25 cellular contexts compared by ENCODE assay signal in genomic region chr22:34812631-34813030, GRCh38.
DNase-seq lines count a peak whose midpoint lies in the region; TF ChIP-seq lines count a peak whose summit lies in the region.
"Had no signal": no experiment of that assay in that cellular context is flagged by ENCODE, and none has a peak within 500 bp of the region (broad histone marks: within the 10 kb centered on the region; RNA-seq: fewer than 3 reads in every experiment).

No MANE protein-coding gene starts in this region.

- no CpG with 5 or more reads among the region's 1 CpG for WGBS in mammary epithelial cell (ENCODE audit: low coverage, missing lambda C conversion rate)
- WGBS in mesenchymal stem cell = 32% methylated on average over 1 of the region's 1 CpG
- 73 to 81% methylated on average over 1 of the region's 1 CpG for WGBS in tibial nerve, 2 donors

- H2AFZ ChIP-seq in mammary epithelial cell (ENCODE audit: low read depth, low read length) = no peak overlapping the region
- no peak overlapping the region for H2AFZ ChIP-seq in mesenchymal stem cell (ENCODE audit: low read depth, low read length)
- H2AFZ ChIP-seq in osteoblast (ENCODE audit: low read length) = no peak overlapping the region

- H3K9ac ChIP-seq in mammary epithelial cell (ENCODE audit: insufficient read depth, low read length) = no peak overlapping the region
- H3K9ac ChIP-seq in mesenchymal stem cell (ENCODE audit: low read length) = no peak overlapping the region

- no peak overlapping the region for H4K8ac ChIP-seq in mesenchymal stem cell (ENCODE audit: low read length)

- H2BK5ac ChIP-seq in mesenchymal stem cell (ENCODE audit: low read depth, low read length, poor library complexity, severe bottlenecking) = no peak overlapping the region

- no peak for TF ChIP-seq EP300 in tibial nerve (IDR thresholded peaks at IDR 0.05)

- no peak overlapping the region for H2BK12ac ChIP-seq in mesenchymal stem cell (ENCODE audit: low read length in 2 of 2)

- H3K4me2 ChIP-seq in mammary epithelial cell (ENCODE audit: insufficient read depth, low read depth, low read length) (no peak overlapping the region), mesenchymal stem cell (ENCODE audit: low read length, poor library complexity, severe bottlenecking) (no peak overlapping the region), osteoblast (ENCODE audit: insufficient read depth, low read length) (no peak overlapping the region)

- CTCF ChIA-PET in mammary epithelial cell (lab: Charles Lee; ENCODE audit: low non-redundant PET) = no interaction called here

- H3K18ac ChIP-seq in mesenchymal stem cell (ENCODE audit: low read depth in 1 of 2, low read length in 2 of 2) = no peak overlapping the region

- BruUV-seq in mammary epithelial cell (replicated peaks; lab: Mats Ljungman, UMichigan) = no TSS peak

- DNase-seq in mammary epithelial cell = peak; percentile 70
- no peak for DNase-seq in breast epithelium (ENCODE audit: low spot score in 2 of 2)
- DNase-seq in astrocyte of the spinal cord (ENCODE audit: low read depth, low spot score) = peak; percentile 23
- peak; percentile 10 for DNase-seq in mesenchymal stem cell
- DNase-seq in GM13976 (ENCODE audit: low spot score) = no peak
- no peak for DNase-seq in tibial nerve (ENCODE audit: low spot score in 2 of 2)
- DNase-seq in activated CD4-positive, alpha-beta T cell treated with anti-CD3 and anti-CD28 coated beads, Interleukin-2, amount 50 U/mL, for 4 hours = no peak
- no peak for DNase-seq in osteoblast (ENCODE audit: insufficient read length, low spot score, missing footprints)
- DNase-seq: 8988T; activated CD4-positive, CD25-positive, alpha-beta regulatory T cell treated with anti-CD3 and anti-CD28 coated beads, Interleukin-2, amount 50 U/mL, for 72 hours; activated CD8-positive, alpha-beta T cell treated with anti-CD3 and anti-CD28 coated beads, Interleukin-2, amount 10 ng/mL, durations not matched to agents 7 days and 5 days; activated gamma-delta T cell treated with Interleukin-2 at 50 U/mL for 16 hours; activated T-cell treated with anti-CD3 and anti-CD28 coated beads, Interleukin-2, amount 50 U/mL, for 24 hours; brain microvascular endothelial cell; COR-L47; DND-41; effector memory CD8-positive, alpha-beta T cell; hypothalamus; NCI-H1436; NCI-H2107; NCI-H510A; Peyer's patch; sigmoid colon; tibial artery had no signal

- H3K4me3 ChIP-seq in mammary epithelial cell (replicated peaks in 1 of 3; ENCODE audit: insufficient read depth in 1 of 3, low read depth in 2 of 3, low read length in 3 of 3) (no peak overlapping the region), breast epithelium (no peak overlapping the region), astrocyte of the spinal cord (ENCODE audit: low read depth, low read length) (no peak overlapping the region), mesenchymal stem cell (ENCODE audit: insufficient read depth in 1 of 2, low read depth in 1 of 2, low read length in 2 of 2) (no peak overlapping the region), tibial nerve (no peak overlapping the region), osteoblast (ENCODE audit: insufficient read depth, low read length) (no peak overlapping the region)
- H3K4me3 ChIP-seq: esophagus muscularis mucosa, Peyer's patch, sigmoid colon, tibial artery had no signal

- H2AK5ac ChIP-seq in mesenchymal stem cell (ENCODE audit: low read length, severe bottlenecking) = no peak overlapping the region

- H3K14ac ChIP-seq in mesenchymal stem cell (ENCODE audit: low read length in 2 of 2) = no peak overlapping the region

- in situ Hi-C loops in mammary epithelial cell (cut with MboI; ENCODE audit: low sequenced_read_pairs in 2 of 2) (no loop called here), astrocyte of the spinal cord (cut with HindIII; ENCODE audit: low sequenced_read_pairs) (no loop called here), GM13976 (cut with MboI; ENCODE audit: low sequenced_read_pairs, unreplicated experiment) (no loop called here)

- peaks cover 37% of the 10 kb centered on the region for H3K9me3 ChIP-seq in mammary epithelial cell (replicated peaks; ENCODE audit: insufficient read depth, low read length)
- no peaks in the 10 kb centered on the region for H3K9me3 ChIP-seq in breast epithelium
- peaks cover 4% of the 10 kb centered on the region for H3K9me3 ChIP-seq in mesenchymal stem cell (ENCODE audit: control insufficient read depth, low read length)
- peaks cover 0 to under 1% (median 0%) of the 10 kb centered on the region in 4 donors for H3K9me3 ChIP-seq in tibial nerve
- no peaks in the 10 kb centered on the region for H3K9me3 ChIP-seq in osteoblast (ENCODE audit: low read depth, low read length)
- H3K9me3 ChIP-seq: esophagus muscularis mucosa, Peyer's patch, sigmoid colon, tibial artery had no signal

- no peak overlapping the region for H4K91ac ChIP-seq in mesenchymal stem cell (ENCODE audit: low read length)

- no peak overlapping the region for H2BK15ac ChIP-seq in mesenchymal stem cell (ENCODE audit: low read depth, poor library complexity, severe bottlenecking)

- no peaks in the 10 kb centered on the region for H4K20me1 ChIP-seq in mammary epithelial cell (ENCODE audit: insufficient read depth, low read length)
- no peaks in the 10 kb centered on the region for H4K20me1 ChIP-seq in osteoblast (ENCODE audit: insufficient read depth, low read length)

- H3K27ac ChIP-seq in mammary epithelial cell (ENCODE audit: insufficient read depth, low read depth, low read length) (no peak overlapping the region), breast epithelium (no peak overlapping the region), mesenchymal stem cell (ENCODE audit: low read length, poor library complexity, severe bottlenecking) (peak overlapping the region; percentile 52), tibial nerve (no peak overlapping the region), osteoblast (ENCODE audit: low read depth, low read length) (no peak overlapping the region)
- H3K27ac ChIP-seq: brain microvascular endothelial cell, esophagus muscularis mucosa, Peyer's patch, sigmoid colon, tibial artery had no signal

- no peak overlapping the region for H3K4ac ChIP-seq in mesenchymal stem cell (ENCODE audit: low read depth in 1 of 2, low read length in 2 of 2)

- no peak for TF ChIP-seq CTCF in mammary epithelial cell (conservative IDR thresholded peaks at IDR 0.05 in 1 of 2, IDR thresholded peaks at IDR 0.05 in 1 of 2; ENCODE audit: extremely low read depth in 1 of 2, insufficient read depth in 1 of 2, low read depth in 1 of 2, low read length in 2 of 2)
- TF ChIP-seq CTCF in breast epithelium (IDR thresholded peaks at IDR 0.05) = no peak
- TF ChIP-seq CTCF in astrocyte of the spinal cord (IDR thresholded peaks at IDR 0.05; ENCODE audit: low read depth, low read length) = no peak
- no peak for TF ChIP-seq CTCF in GM13976 (IDR thresholded peaks at IDR 0.05; ENCODE audit: borderline replicate concordance, control extremely low read depth, extremely low read depth, insufficient read depth, missing control alignments)
- no peak for TF ChIP-seq CTCF in tibial nerve (IDR thresholded peaks at IDR 0.05)
- TF ChIP-seq CTCF in osteoblast (IDR thresholded peaks at IDR 0.05; ENCODE audit: extremely low read depth, low read depth, low read length) = no peak

- H3K23ac ChIP-seq in mesenchymal stem cell (ENCODE audit: low read length in 2 of 2) = no peak overlapping the region

- TF ChIP-seq POLR2A in breast epithelium (IDR thresholded peaks at IDR 0.05) = no peak
- TF ChIP-seq POLR2A in tibial nerve (IDR thresholded peaks at IDR 0.05) = no peak

- H3K4me1 ChIP-seq in mammary epithelial cell (ENCODE audit: insufficient read depth, low read length) (no peaks in the 10 kb centered on the region), breast epithelium (no peaks in the 10 kb centered on the region), mesenchymal stem cell (ENCODE audit: control insufficient read depth, insufficient read depth, low read depth, low read length) (no peaks in the 10 kb centered on the region), tibial nerve (no peaks in the 10 kb centered on the region), osteoblast (ENCODE audit: insufficient read depth, low read length) (no peaks in the 10 kb centered on the region)
- H3K4me1 ChIP-seq: esophagus muscularis mucosa, Peyer's patch, sigmoid colon had no signal

- no peaks in the 10 kb centered on the region for H3K36me3 ChIP-seq in mammary epithelial cell (ENCODE audit: insufficient read depth, low read length)
- no peaks in the 10 kb centered on the region for H3K36me3 ChIP-seq in breast epithelium
- H3K36me3 ChIP-seq in mesenchymal stem cell (ENCODE audit: control insufficient read depth in 1 of 2, insufficient read depth in 2 of 2, low read depth in 1 of 2, low read length in 2 of 2) = no peaks in the 10 kb centered on the region
- H3K36me3 ChIP-seq in tibial nerve = no peaks in the 10 kb centered on the region
- H3K36me3 ChIP-seq in osteoblast (ENCODE audit: insufficient read depth, low read length) = no peaks in the 10 kb centered on the region
- H3K36me3 ChIP-seq: brain microvascular endothelial cell, esophagus muscularis mucosa, Peyer's patch, sigmoid colon, tibial artery had no signal

- H3K27me3 ChIP-seq in mammary epithelial cell (ENCODE audit: insufficient read depth, low read length) (no peaks in the 10 kb centered on the region), breast epithelium (peaks cover 0 to 26% of the 10 kb centered on the region in 2 donors), mesenchymal stem cell (ENCODE audit: control insufficient read depth in 1 of 2, insufficient read depth in 1 of 2, low read length in 2 of 2) (no peaks in the 10 kb centered on the region), tibial nerve (no peaks in the 10 kb centered on the region), osteoblast (ENCODE audit: insufficient read depth, low read length) (no peaks in the 10 kb centered on the region)
- H3K27me3 ChIP-seq: brain microvascular endothelial cell, Peyer's patch, sigmoid colon, tibial artery had no signal

- no peaks in the 10 kb centered on the region for H3K79me2 ChIP-seq in mammary epithelial cell (ENCODE audit: insufficient read depth, low read length)
- H3K79me2 ChIP-seq in osteoblast (ENCODE audit: insufficient read depth, low read length) = no peaks in the 10 kb centered on the region

- no peak overlapping the region for H2BK120ac ChIP-seq in mesenchymal stem cell (ENCODE audit: low read depth, low read length)

- dilution Hi-C loops in mammary epithelial cell (cut with HindIII; ENCODE audit: low sequenced_read_pairs) = no loop called here

- intact Hi-C loops in mammary epithelial cell (cut with micrococcal nuclease) = no loop called here
- intact Hi-C loops in breast epithelium (cut with DNase I; ENCODE audit: low total_unique reads) = no loop called here

- H3K79me1 ChIP-seq in mesenchymal stem cell (replicated peaks; ENCODE audit: low read length, poor library complexity, severe bottlenecking) = no peaks in the 10 kb centered on the region

Comparison
In these comparisons a context has a peak if more than half of its experiments do, and no peak if none do; other contexts are left out.
1. DNase-seq: peak in mammary epithelial cell (single experiment), astrocyte of the spinal cord (single experiment) and mesenchymal stem cell (single experiment); none in breast epithelium (0 of 2), GM13976 (single experiment), tibial nerve (0 of 2), activated CD4-positive, alpha-beta T cell treated with anti-CD3 and anti-CD28 coated beads, Interleukin-2, amount 50 U/mL, for 4 hours (0 of 2) and osteoblast (single experiment).